Comparison of ENCODE assay signal across 10 cellular contexts in genomic region chr4:98838977-98839618, GRCh38.
DNase-seq lines count a peak whose midpoint lies in the region; TF ChIP-seq lines count a peak whose summit lies in the region.
"Had no signal": no experiment of that assay in that cellular context is flagged by ENCODE, and none has a peak within 500 bp of the region (broad histone marks: within the 10 kb centered on the region; RNA-seq: fewer than 3 reads in every experiment).

No MANE protein-coding gene starts in this region.

- H3K4me1 ChIP-seq in CD8-positive, alpha-beta memory T cell (ENCODE audit: insufficient read depth, low read length), result no peaks in the 10 kb centered on the region
- H3K4me1 ChIP-seq: body of pancreas had no signal

- H3K27ac Mint-ChIP-seq in CD8-positive, alpha-beta memory T cell, result no peak overlapping the region
- H3K27ac Mint-ChIP-seq: progenitor cell of endocrine pancreas had no signal

- H3K9me3 Mint-ChIP-seq in CD8-positive, alpha-beta memory T cell, result no peaks in the 10 kb centered on the region

- no peaks in the 10 kb centered on the region for H3K27me3 ChIP-seq in brain microvascular endothelial cell (replicated peaks)
- no peaks in the 10 kb centered on the region for H3K27me3 ChIP-seq in CD8-positive, alpha-beta memory T cell (ENCODE audit: insufficient read depth, low read length, poor library complexity, severe bottlenecking)
- H3K27me3 ChIP-seq: body of pancreas had no signal

- CTCF ChIA-PET in CD8-positive, alpha-beta memory T cell (lab: Charles Lee), result interaction anchor here (1.8 kb wide), 1 partner anchor 372 kb away, joined by 7 read pairs; no protein-coding TSS in a partner anchor
- CTCF ChIA-PET in HEK293T (lab: Yijun Ruan, JAX), result no interaction called here

- TF ChIP-seq CTCF in brain microvascular endothelial cell (IDR thresholded peaks at IDR 0.05; ENCODE audit: low read depth, low read length, missing control alignments) (peak; percentile 27), GM13976 (IDR thresholded peaks at IDR 0.05; ENCODE audit: borderline replicate concordance, control extremely low read depth, extremely low read depth, insufficient read depth, missing control alignments) (no peak)

- H3K27me3 Mint-ChIP-seq in CD8-positive, alpha-beta memory T cell, result no peaks in the 10 kb centered on the region
- H3K27me3 Mint-ChIP-seq: progenitor cell of endocrine pancreas had no signal

- no peaks in the 10 kb centered on the region for H3K9me3 ChIP-seq in CD8-positive, alpha-beta memory T cell (ENCODE audit: low read length)
- H3K9me3 ChIP-seq: body of pancreas had no signal

- no peak overlapping the region for H3K4me3 ChIP-seq in brain microvascular endothelial cell (ENCODE audit: low read depth, low read length)
- H3K4me3 ChIP-seq in CD8-positive, alpha-beta memory T cell (ENCODE audit: low read length), result no peak overlapping the region
- H3K4me3 ChIP-seq: body of pancreas had no signal

- no peaks in the 10 kb centered on the region for H3K36me3 ChIP-seq in brain microvascular endothelial cell (replicated peaks)
- H3K36me3 ChIP-seq in CD8-positive, alpha-beta memory T cell (ENCODE audit: insufficient read depth, low read length), result no peaks in the 10 kb centered on the region

- H3K27ac ChIP-seq in brain microvascular endothelial cell, result no peak overlapping the region
- H3K27ac ChIP-seq in CD8-positive, alpha-beta memory T cell (ENCODE audit: low read depth, low read length), result no peak overlapping the region
- H3K27ac ChIP-seq: body of pancreas had no signal

- H3K36me3 Mint-ChIP-seq in CD8-positive, alpha-beta memory T cell, result peaks cover 0 to 3% (median 1%) of the 10 kb centered on the region in 3 donors

- DNase-seq in COLO668 (lab: John Stamatoyannopoulos, UW; ENCODE audit: unreplicated experiment), result peak; percentile 10
- DNase-seq in LHCN-M2 (ENCODE audit: low read depth), result peak; percentile 23
- peak; percentile 65 for DNase-seq in brain microvascular endothelial cell
- DNase-seq in kidney glomerular epithelial cell (lab: John Stamatoyannopoulos, UW), result peak; percentile 59
- DNase-seq in CD8-positive, alpha-beta memory T cell, result no peak
- DNase-seq in HEK293T (ENCODE audit: extremely low spot score), result no peak
- no peak for DNase-seq in GM19240 (ENCODE audit: insufficient read length, low spot score)
- DNase-seq in GM13976 (ENCODE audit: low spot score), result no peak

- H3K4me3 Mint-ChIP-seq in CD8-positive, alpha-beta memory T cell, result no peak overlapping the region

- H3K4me1 Mint-ChIP-seq in CD8-positive, alpha-beta memory T cell, result peaks cover 0 to 3% (median 0%) of the 10 kb centered on the region in 3 donors

- POLR2A ChIA-PET in CD8-positive, alpha-beta memory T cell (lab: Charles Lee), result no interaction called here
- POLR2A ChIA-PET in HEK293T (lab: Yijun Ruan, JAX), result no interaction called here

- in situ Hi-C loops in brain microvascular endothelial cell (cut with HindIII; ENCODE audit: low pct_ligation_motif_present, low sequenced_read_pairs) (no loop called here), GM13976 (cut with MboI; ENCODE audit: low sequenced_read_pairs, unreplicated experiment) (no loop called here)

TF ChIP-seq in HEK293T, 16 proteins besides CTCF, POLR2A, EP300 and RAD21:
- no peak for TF ChIP-seq FOXA1 (IDR thresholded peaks at IDR 0.05)
- TF ChIP-seq FOXM1 (IDR thresholded peaks at IDR 0.05; ENCODE audit: borderline replicate concordance), result no peak
- TF ChIP-seq HDGF (IDR thresholded peaks at IDR 0.05; ENCODE audit: borderline replicate concordance), result no peak

Comparison
In these comparisons a context has a peak if more than half of its experiments do, and no peak if none do; other contexts are left out.
1. DNase-seq: peak in COLO668 (single experiment), LHCN-M2 (single experiment), brain microvascular endothelial cell (single experiment) and kidney glomerular epithelial cell (single experiment); none in CD8-positive, alpha-beta memory T cell (0 of 5), HEK293T (single experiment), GM19240 (single experiment) and GM13976 (single experiment).